In the genomic region with DNA sequence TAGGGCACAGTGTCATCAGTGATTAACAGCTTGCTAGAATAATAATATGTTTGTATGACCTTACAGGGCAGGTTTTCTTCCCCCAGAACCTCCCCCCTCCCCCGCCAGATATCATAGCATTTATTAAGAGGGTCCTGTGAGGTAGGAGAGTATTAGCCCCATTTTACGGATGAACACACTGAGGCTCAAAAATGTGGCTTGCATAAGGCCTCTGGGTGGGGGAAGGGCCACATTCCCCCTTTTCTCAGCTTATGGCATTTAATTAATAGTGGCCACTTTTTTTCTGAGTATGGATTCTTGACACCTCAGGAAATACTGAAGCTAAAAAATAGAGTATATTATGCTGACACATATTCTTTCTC, we compare ENCODE assay signal across 1 cellular context.
TF ChIP-seq lines count a peak whose summit lies in the region.

No MANE protein-coding gene starts in this region.

TF ChIP-seq in HepG2, 621 proteins besides CTCF, POLR2A, EP300 and RAD21:
- TF ChIP-seq MAFF (IDR thresholded peaks at IDR 0.05; ENCODE audit: low read depth, low read length) (peak; percentile 34; the same call in 1 of the 2 replicates), MAFK (conservative IDR thresholded peaks at IDR 0.05 in 1 of 2, IDR thresholded peaks at IDR 0.05 in 1 of 2; ENCODE audit: low read length in 2 of 2) (peak in 1 of 2 experiments; percentile 32; a peak in 1 of 4 replicates), HMGXB3 (CRISPR knock-in tag; IDR thresholded peaks at IDR 0.05; ENCODE audit: borderline replicate concordance) (no peak), ZNF296 (CRISPR knock-in tag; conservative IDR thresholded peaks at IDR 0.05) (no peak), ZNF629 (CRISPR knock-in tag; conservative IDR thresholded peaks at IDR 0.05) (peak; percentile 83)
- TF ChIP-seq, protein P1, sequence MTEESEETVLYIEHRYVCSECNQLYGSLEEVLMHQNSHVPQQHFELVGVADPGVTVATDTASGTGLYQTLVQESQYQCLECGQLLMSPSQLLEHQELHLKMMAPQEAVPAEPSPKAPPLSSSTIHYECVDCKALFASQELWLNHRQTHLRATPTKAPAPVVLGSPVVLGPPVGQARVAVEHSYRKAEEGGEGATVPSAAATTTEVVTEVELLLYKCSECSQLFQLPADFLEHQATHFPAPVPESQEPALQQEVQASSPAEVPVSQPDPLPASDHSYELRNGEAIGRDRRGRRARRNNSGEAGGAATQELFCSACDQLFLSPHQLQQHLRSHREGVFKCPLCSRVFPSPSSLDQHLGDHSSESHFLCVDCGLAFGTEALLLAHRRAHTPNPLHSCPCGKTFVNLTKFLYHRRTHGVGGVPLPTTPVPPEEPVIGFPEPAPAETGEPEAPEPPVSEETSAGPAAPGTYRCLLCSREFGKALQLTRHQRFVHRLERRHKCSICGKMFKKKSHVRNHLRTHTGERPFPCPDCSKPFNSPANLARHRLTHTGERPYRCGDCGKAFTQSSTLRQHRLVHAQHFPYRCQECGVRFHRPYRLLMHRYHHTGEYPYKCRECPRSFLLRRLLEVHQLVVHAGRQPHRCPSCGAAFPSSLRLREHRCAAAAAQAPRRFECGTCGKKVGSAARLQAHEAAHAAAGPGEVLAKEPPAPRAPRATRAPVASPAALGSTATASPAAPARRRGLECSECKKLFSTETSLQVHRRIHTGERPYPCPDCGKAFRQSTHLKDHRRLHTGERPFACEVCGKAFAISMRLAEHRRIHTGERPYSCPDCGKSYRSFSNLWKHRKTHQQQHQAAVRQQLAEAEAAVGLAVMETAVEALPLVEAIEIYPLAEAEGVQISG (CRISPR knock-in tag; IDR thresholded peaks at IDR 0.05) = no peak
- TF ChIP-seq, protein P2, sequence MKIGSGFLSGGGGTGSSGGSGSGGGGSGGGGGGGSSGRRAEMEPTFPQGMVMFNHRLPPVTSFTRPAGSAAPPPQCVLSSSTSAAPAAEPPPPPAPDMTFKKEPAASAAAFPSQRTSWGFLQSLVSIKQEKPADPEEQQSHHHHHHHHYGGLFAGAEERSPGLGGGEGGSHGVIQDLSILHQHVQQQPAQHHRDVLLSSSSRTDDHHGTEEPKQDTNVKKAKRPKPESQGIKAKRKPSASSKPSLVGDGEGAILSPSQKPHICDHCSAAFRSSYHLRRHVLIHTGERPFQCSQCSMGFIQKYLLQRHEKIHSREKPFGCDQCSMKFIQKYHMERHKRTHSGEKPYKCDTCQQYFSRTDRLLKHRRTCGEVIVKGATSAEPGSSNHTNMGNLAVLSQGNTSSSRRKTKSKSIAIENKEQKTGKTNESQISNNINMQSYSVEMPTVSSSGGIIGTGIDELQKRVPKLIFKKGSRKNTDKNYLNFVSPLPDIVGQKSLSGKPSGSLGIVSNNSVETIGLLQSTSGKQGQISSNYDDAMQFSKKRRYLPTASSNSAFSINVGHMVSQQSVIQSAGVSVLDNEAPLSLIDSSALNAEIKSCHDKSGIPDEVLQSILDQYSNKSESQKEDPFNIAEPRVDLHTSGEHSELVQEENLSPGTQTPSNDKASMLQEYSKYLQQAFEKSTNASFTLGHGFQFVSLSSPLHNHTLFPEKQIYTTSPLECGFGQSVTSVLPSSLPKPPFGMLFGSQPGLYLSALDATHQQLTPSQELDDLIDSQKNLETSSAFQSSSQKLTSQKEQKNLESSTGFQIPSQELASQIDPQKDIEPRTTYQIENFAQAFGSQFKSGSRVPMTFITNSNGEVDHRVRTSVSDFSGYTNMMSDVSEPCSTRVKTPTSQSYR (CRISPR knock-in tag; IDR thresholded peaks at IDR 0.05; ENCODE audit: borderline replicate concordance) = 0 out of 2 replicates have a peak, but pooled peaks have one; percentile 31
